Comparison of ENCODE assay signal across 1 cellular context in the genomic region with DNA sequence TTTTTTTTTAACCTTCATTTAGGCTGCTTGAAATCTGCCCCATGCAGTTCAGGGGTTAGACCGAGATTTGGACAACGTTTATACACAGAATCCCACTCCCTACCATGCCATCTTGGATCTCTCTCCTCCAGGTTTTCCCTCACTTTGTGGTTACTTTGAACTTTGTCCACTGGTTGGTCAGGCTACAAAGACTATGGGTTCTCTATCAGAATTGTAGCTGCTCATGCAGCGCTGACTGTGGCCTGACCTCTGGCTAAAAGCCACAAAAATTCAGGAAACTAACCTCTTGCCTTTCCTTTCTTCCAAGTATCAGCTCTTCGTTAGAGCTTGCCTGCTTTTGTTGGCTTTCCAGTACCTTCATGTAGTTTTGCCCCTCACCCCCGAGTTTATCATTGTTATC.
TF ChIP-seq lines count a peak whose summit lies in the region.

No MANE protein-coding gene starts in this region.

TF ChIP-seq in H1, 55 proteins besides CTCF, POLR2A, EP300 and RAD21:
- TF ChIP-seq MAFK (IDR thresholded peaks at IDR 0.05; ENCODE audit: low read depth, low read length) = no peak
- TF ChIP-seq, protein P1, sequence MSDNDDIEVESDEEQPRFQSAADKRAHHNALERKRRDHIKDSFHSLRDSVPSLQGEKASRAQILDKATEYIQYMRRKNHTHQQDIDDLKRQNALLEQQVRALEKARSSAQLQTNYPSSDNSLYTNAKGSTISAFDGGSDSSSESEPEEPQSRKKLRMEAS (IDR thresholded peaks at IDR 0.05) = no peak
- TF ChIP-seq KDM1A (IDR thresholded peaks at IDR 0.05; ENCODE audit: borderline replicate concordance, low read length) = no peak
- TF ChIP-seq CHD1 (IDR thresholded peaks at IDR 0.05; ENCODE audit: low read depth, low read length) = no peak
- TF ChIP-seq GTF2F1 (IDR thresholded peaks at IDR 0.05; ENCODE audit: borderline replicate concordance, low read depth, low read length) = no peak
- TF ChIP-seq, protein P2, sequence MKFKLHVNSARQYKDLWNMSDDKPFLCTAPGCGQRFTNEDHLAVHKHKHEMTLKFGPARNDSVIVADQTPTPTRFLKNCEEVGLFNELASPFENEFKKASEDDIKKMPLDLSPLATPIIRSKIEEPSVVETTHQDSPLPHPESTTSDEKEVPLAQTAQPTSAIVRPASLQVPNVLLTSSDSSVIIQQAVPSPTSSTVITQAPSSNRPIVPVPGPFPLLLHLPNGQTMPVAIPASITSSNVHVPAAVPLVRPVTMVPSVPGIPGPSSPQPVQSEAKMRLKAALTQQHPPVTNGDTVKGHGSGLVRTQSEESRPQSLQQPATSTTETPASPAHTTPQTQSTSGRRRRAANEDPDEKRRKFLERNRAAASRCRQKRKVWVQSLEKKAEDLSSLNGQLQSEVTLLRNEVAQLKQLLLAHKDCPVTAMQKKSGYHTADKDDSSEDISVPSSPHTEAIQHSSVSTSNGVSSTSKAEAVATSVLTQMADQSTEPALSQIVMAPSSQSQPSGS (IDR thresholded peaks at IDR 0.05; ENCODE audit: low read length) = no peak
- no peak for TF ChIP-seq SP2 (IDR thresholded peaks at IDR 0.05; ENCODE audit: low read length)
- no peak for TF ChIP-seq E2F6 (IDR thresholded peaks at IDR 0.05)
- no peak for TF ChIP-seq SP4 (IDR thresholded peaks at IDR 0.05; ENCODE audit: low read length)
- TF ChIP-seq KDM5A (IDR thresholded peaks at IDR 0.05; ENCODE audit: low read length) = no peak
- no peak for TF ChIP-seq ASH2L (IDR thresholded peaks at IDR 0.05; ENCODE audit: low read length)
- no peak for TF ChIP-seq JUN (IDR thresholded peaks at IDR 0.05; ENCODE audit: low read depth, low read length)
- no peak for TF ChIP-seq CTBP2 (IDR thresholded peaks at IDR 0.05; ENCODE audit: borderline replicate concordance, insufficient read depth, insufficient read length, low read length)
- no peak for TF ChIP-seq ATF3 (IDR thresholded peaks at IDR 0.05; ENCODE audit: insufficient read depth, low read depth, low read length)
- no peak for TF ChIP-seq SAP30 (IDR thresholded peaks at IDR 0.05; ENCODE audit: insufficient read depth, insufficient replicate concordance, low read length)
TF ChIP-seq in H1: peak in this region for 0.
